Comparison of ENCODE assay signal across 23 cellular contexts in genomic region chr4:8601086-8601485, GRCh38. TPM values are rescaled to one million over a fixed set of nuclear protein-coding genes. Genes with fewer than 3 reads are reported as not detected.
"Had no signal": no experiment of that assay in that cellular context is flagged by ENCODE, and none has a peak within 500 bp of the region (broad histone marks: within the 10 kb centered on the region; RNA-seq: fewer than 3 reads in every experiment).

No MANE protein-coding gene starts in this region.

- H3K9ac ChIP-seq: SK-N-SH had no signal

- H3K27me3 ChIP-seq: MG63 had no signal

- H3K4me2 ChIP-seq: SK-N-SH had no signal

- DNase-seq: Karpas-422, KG1, MG63, NCI-H1092, NCI-H1105 treated with DMSO at 0.1 percent for 48 hours, NCI-H1417 treated with DMSO at 0.1 percent for 48 hours, NCI-H146, NCI-H1694 treated with DMSO at 0.1 percent for 48 hours, NCI-H1930, NCI-H2081, NCI-H2107, NCI-H2227 treated with DMSO at 0.1 percent for 48 hours, NCI-H526 treated with DMSO at 0.1 percent for 48 hours, NCI-H774, Right ventricle myocardium superior, RPMI8226, SIG-M5, SK-N-SH, SW 1271, T-cell had no signal

- H3K36me3 ChIP-seq: MG63 had no signal

- H3K9me3 ChIP-seq: MG63, SK-N-SH had no signal

- H3K4me3 ChIP-seq: MG63 had no signal

RNA-seq across cellular contexts. Expression of gene CPZ, which starts 8.5 kb away (rescaled TPM):
- total RNA-seq: HT-29, Right ventricle myocardium superior, SK-MEL-5 had no signal
- polyA plus RNA-seq: SK-N-SH had no signal

RNA-seq across cellular contexts. Expression of gene GPR78, which starts 20.9 kb away (rescaled TPM):
- total RNA-seq: HT-29, NCI-H460, Right ventricle myocardium superior, SK-MEL-5, T-cell had no signal
- polyA plus RNA-seq: SK-N-SH had no signal
